In the genomic region with DNA sequence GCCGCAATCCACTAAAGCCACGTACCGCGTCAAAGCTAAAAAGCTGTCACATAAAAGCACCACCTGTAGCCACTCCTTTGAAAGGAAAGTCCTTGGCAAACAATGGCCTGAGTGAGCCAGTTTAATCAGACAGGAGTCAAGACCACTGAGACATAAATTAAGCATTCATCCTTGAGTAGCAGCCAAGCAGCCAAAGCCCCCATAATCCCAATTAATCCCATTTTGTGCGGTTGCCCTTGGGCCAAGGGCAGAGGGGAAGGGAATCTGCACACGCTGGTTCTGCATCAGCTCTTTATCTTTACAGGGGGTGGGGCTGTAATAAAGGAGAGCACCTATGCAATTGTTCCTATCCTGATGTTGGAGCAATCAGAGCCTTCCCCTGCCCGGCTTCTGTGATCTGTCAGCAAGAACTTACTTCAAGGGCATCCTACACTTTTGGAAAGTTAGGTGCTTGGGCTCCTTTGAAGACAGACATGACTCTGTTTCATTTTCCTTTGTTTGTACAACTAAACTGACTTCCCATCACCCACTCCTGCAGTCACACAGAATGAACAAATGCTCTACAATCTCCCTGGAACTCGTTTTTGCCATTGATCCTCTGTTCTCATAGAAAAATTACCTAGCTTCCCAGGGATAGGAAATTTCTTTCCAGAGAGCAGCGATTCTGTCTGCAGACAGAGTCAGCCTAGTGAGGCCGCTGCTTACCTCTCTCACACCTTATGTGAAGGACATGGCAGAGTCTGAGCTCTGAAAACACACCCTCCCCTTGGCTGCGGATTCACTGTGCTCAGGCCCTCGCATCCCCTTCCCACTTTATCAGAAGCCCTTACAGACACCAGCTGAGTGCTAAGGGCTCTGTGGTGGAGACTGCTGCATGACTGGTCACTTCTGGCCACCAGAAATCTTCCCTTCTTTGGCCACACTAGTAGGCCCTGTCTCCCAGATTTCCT, we compare ENCODE assay signal across 1 cellular context.
TF ChIP-seq lines count a peak whose summit lies in the region.

No MANE protein-coding gene starts in this region.

TF ChIP-seq in A549, 52 proteins besides CTCF, POLR2A, EP300 and RAD21 (continued from another document):
- no peak for TF ChIP-seq ELK1 (IDR thresholded peaks at IDR 0.05; ENCODE audit: low read depth, low read length)
- no peak for TF ChIP-seq POLR2AphosphoS2 (conservative IDR thresholded peaks at IDR 0.05; ENCODE audit: low read length)
- no peak for TF ChIP-seq CBX8 (IDR thresholded peaks at IDR 0.05)
- no peak for TF ChIP-seq EHF (CRISPR knock-in tag; IDR thresholded peaks at IDR 0.05)
- TF ChIP-seq ZFP36 (IDR thresholded peaks at IDR 0.05; ENCODE audit: borderline replicate concordance, partially characterized antibody), result no peak
- TF ChIP-seq SMC3 (IDR thresholded peaks at IDR 0.05), result no peak
TF ChIP-seq in A549: peak in this region for 0.
